ENCODE assay signal across 3 cellular contexts in the genomic region with DNA sequence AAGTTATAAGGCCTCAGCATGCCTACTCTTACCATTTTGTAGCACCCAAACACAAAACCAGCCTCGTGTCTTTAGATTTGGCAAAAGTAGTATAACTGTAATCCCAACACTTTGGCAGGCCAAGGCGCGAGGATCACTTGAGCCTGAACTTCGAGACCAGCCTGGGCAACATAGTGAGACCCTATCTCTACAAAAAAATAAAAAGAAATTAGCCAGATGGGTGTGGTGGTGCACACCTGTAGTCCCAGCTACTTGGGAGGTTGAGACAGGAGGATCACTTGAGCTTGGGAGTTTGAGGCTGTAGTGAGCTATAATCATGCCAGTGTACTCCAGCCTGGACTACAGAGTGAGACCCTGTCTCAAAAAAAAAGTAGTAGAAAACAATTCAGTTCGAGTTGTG.
"Had no signal": no experiment of that assay in that cellular context is flagged by ENCODE, and none has a peak within 500 bp of the region (broad histone marks: within the 10 kb centered on the region; RNA-seq: fewer than 3 reads in every experiment).

No MANE protein-coding gene starts in this region.

- DNase-seq: GDM1, GF-D8 had no signal

- ATAC-seq: GM12878 had no signal

- H3K4me3 ChIP-seq: GM12878 had no signal
